In genomic region chr22:25492950-25493790, GRCh38 we compare ENCODE assay signal across 12 cellular contexts.
A peak's percentile ranks its signal among the peaks of the same experiment; 100 is the strongest.
DNase-seq lines count a peak whose midpoint lies in the region; ATAC-seq and TF ChIP-seq lines count a peak whose summit lies in the region.
"Had no signal": no experiment of that assay in that cellular context is flagged by ENCODE, and none has a peak within 500 bp of the region (broad histone marks: within the 10 kb centered on the region; RNA-seq: fewer than 3 reads in every experiment).

No MANE protein-coding gene starts in this region.

- TF ChIP-seq CTCF in progenitor cell of endocrine pancreas (IDR thresholded peaks at IDR 0.05; ENCODE audit: unreplicated experiment) (no peak), prostate gland (IDR thresholded peaks at IDR 0.05) (no peak)

- peaks cover 22% of the 10 kb centered on the region for H3K36me3 Mint-ChIP-seq in progenitor cell of endocrine pancreas (ENCODE audit: insufficient read depth)

- H3K9me3 ChIP-seq in prostate gland, result no peaks in the 10 kb centered on the region

- H3K27me3 Mint-ChIP-seq in progenitor cell of endocrine pancreas, result no peaks in the 10 kb centered on the region

- H3K9me3 Mint-ChIP-seq in progenitor cell of endocrine pancreas (ENCODE audit: low read depth), result no peaks in the 10 kb centered on the region

- H3K36me3 ChIP-seq in prostate gland, result no peaks in the 10 kb centered on the region

- DNase-seq in M059J (ENCODE audit: low read depth) (peak; percentile 8), NCI-H748 treated with DMSO at 0.1 percent for 48 hours (lab: John Stamatoyannopoulos, UW) (peak; percentile 5), cerebellum (ENCODE audit: low spot score) (peak; percentile 88), progenitor cell of endocrine pancreas (ENCODE audit: low spot score, unreplicated experiment) (no peak), prostate gland (ENCODE audit: low spot score) (no peak)
- DNase-seq in stimulated activated CD4-positive, alpha-beta T cell treated with anti-CD3 and anti-CD28 coated beads, Interleukin-4, amount 100 ng/mL, for 24 hours, result no peak
- DNase-seq: activated CD8-positive, alpha-beta memory T cell treated with anti-CD3 and anti-CD28 coated beads for 24 hours; activated naive CD4-positive, alpha-beta T cell; CD8-positive, alpha-beta T cell; T1000 had no signal

- H3K27me3 ChIP-seq in prostate gland (replicated peaks; ENCODE audit: insufficient read depth), result no peaks in the 10 kb centered on the region

- peak overlapping the region; percentile 81 for H3K27ac Mint-ChIP-seq in progenitor cell of endocrine pancreas
- H3K27ac Mint-ChIP-seq: CD8-positive, alpha-beta T cell had no signal

- intact Hi-C loops in prostate gland (cut with DNase I), result no loop called here

- WGBS in prostate gland, result 11% methylated on average over 16 of the region's 16 CpGs

- TF ChIP-seq POLR2A in prostate gland (IDR thresholded peaks at IDR 0.05), result no peak

- no peak overlapping the region for H3K4me3 ChIP-seq in prostate gland

- ATAC-seq in HG02571 (IDR thresholded peaks at IDR 0.05; ENCODE audit: unreplicated experiment) (no peak), GM18868 (IDR thresholded peaks at IDR 0.05; ENCODE audit: unreplicated experiment) (no peak)
- ATAC-seq: CD8-positive, alpha-beta T cell had no signal

- H3K4me1 ChIP-seq in prostate gland (replicated peaks), result no peaks in the 10 kb centered on the region

- no peak overlapping the region for H3K4me3 Mint-ChIP-seq in progenitor cell of endocrine pancreas (ENCODE audit: low read depth)
- H3K4me3 Mint-ChIP-seq: CD8-positive, alpha-beta T cell had no signal

- peaks cover 9% of the 10 kb centered on the region for H3K4me1 Mint-ChIP-seq in progenitor cell of endocrine pancreas (ENCODE audit: low read depth)

- H3K27ac ChIP-seq in prostate gland, result no peak overlapping the region

Comparison
In these comparisons a context has a peak if more than half of its experiments do, and no peak if none do; other contexts are left out.
1. DNase-seq: peak in M059J (single experiment), NCI-H748 treated with DMSO at 0.1 percent for 48 hours (single experiment) and cerebellum (single experiment); none in progenitor cell of endocrine pancreas (single experiment), prostate gland (single experiment) and stimulated activated CD4-positive, alpha-beta T cell treated with anti-CD3 and anti-CD28 coated beads, Interleukin-4, amount 100 ng/mL, for 24 hours (single experiment).